ENCODE assay signal across 20 cellular contexts in genomic region chr20:51125095-51125494, GRCh38.
DNase-seq lines count a peak whose midpoint lies in the region; ATAC-seq and TF ChIP-seq lines count a peak whose summit lies in the region.
"Had no signal": no experiment of that assay in that cellular context is flagged by ENCODE, and none has a peak within 500 bp of the region (broad histone marks: within the 10 kb centered on the region; RNA-seq: fewer than 3 reads in every experiment).

No MANE protein-coding gene starts in this region.

- H3K27me3 ChIP-seq in gastroesophageal sphincter (peaks cover 10% of the 10 kb centered on the region), uterus (no peaks in the 10 kb centered on the region)

- BruUV-seq in OCI-LY7 (replicated peaks; lab: Mats Ljungman, UMichigan): no TSS peak

- H3K9me3 ChIP-seq in gastroesophageal sphincter (no peaks in the 10 kb centered on the region), mucosa of descending colon (no peaks in the 10 kb centered on the region), uterus (no peaks in the 10 kb centered on the region), OCI-LY7 (ENCODE audit: low read length) (no peaks in the 10 kb centered on the region)
- H3K9me3 ChIP-seq: A549, Caco-2, HAP-1 had no signal

- TF ChIP-seq POLR2A in gastroesophageal sphincter (IDR thresholded peaks at IDR 0.05): no peak
- TF ChIP-seq POLR2A in uterus (IDR thresholded peaks at IDR 0.05): no peak

- no peak for TF ChIP-seq CTCF in VCaP (conservative IDR thresholded peaks at IDR 0.05)
- no peak for TF ChIP-seq CTCF in gastroesophageal sphincter (IDR thresholded peaks at IDR 0.05)
- no peak for TF ChIP-seq CTCF in mucosa of descending colon (IDR thresholded peaks at IDR 0.05)
- TF ChIP-seq CTCF in uterus (IDR thresholded peaks at IDR 0.05): no peak
- TF ChIP-seq CTCF in OCI-LY7 (conservative IDR thresholded peaks at IDR 0.05; ENCODE audit: low read length): no peak

- H3K4me2 ChIP-seq in OCI-LY7 (ENCODE audit: low read length): no peak overlapping the region
- H3K4me2 ChIP-seq: A549 had no signal

- CTCF ChIA-PET in OCI-LY7 (lab: Charles Lee; ENCODE audit: unreplicated experiment): no interaction called here

- intact Hi-C loops in mucosa of descending colon (cut with DNase I, micrococcal nuclease): no loop called here
- intact Hi-C loops in uterus (cut with DNase I; ENCODE audit: low total_unique reads): no loop called here
- intact Hi-C loops in posterior cingulate gyrus (cut with DNase I): no loop called here
- intact Hi-C loops in OCI-LY7 (cut with micrococcal nuclease; ENCODE audit: unreplicated experiment): no loop called here

- no peaks in the 10 kb centered on the region for H3K79me2 ChIP-seq in OCI-LY7 (ENCODE audit: insufficient read depth, low read depth, low read length)

- H3K4me3 ChIP-seq in gastroesophageal sphincter (no peak overlapping the region), mucosa of descending colon (no peak overlapping the region), uterus (no peak overlapping the region), OCI-LY7 (ENCODE audit: low read depth, low read length, poor library complexity, severe bottlenecking) (no peak overlapping the region)
- H3K4me3 ChIP-seq: A549, GM23248, HAP-1 had no signal

- ATAC-seq in gastroesophageal sphincter (no peak), mucosa of descending colon (peak; percentile 28), GM21390 (IDR thresholded peaks at IDR 0.05; ENCODE audit: unreplicated experiment) (no peak)
- ATAC-seq: A549, HepG2 had no signal

- H3K4me1 ChIP-seq in gastroesophageal sphincter: peaks cover 0 to 44% (median 4%) of the 10 kb centered on the region in 3 donors
- peaks cover 12% of the 10 kb centered on the region for H3K4me1 ChIP-seq in mucosa of descending colon (ENCODE audit: low read depth)
- no peaks in the 10 kb centered on the region for H3K4me1 ChIP-seq in uterus
- H3K4me1 ChIP-seq in OCI-LY7 (ENCODE audit: insufficient read depth, low read length, poor library complexity, severe bottlenecking): peaks cover 15% of the 10 kb centered on the region
- H3K4me1 ChIP-seq: Caco-2, HAP-1 had no signal

- POLR2A ChIA-PET in OCI-LY7 (lab: Charles Lee): interaction anchor here (1.9 kb wide), 1 partner anchor 25 kb away, joined by 4 read pairs; no protein-coding TSS in a partner anchor

- H3K27ac ChIP-seq in VCaP: peak overlapping the region; percentile 65
- H3K27ac ChIP-seq in gastroesophageal sphincter: peak overlapping the region in 3 of 4 donors; percentile 30 to 61 (median 60)
- H3K27ac ChIP-seq in uterus: peak overlapping the region; percentile 13 to 57
- H3K27ac ChIP-seq in OCI-LY7 (ENCODE audit: low read depth, low read length, poor library complexity, severe bottlenecking): no peak overlapping the region
- H3K27ac ChIP-seq: C4-2B, GM23248 had no signal

- 63 to 74% methylated on average over 2 to 5 of the region's 5 CpGs for WGBS in gastroesophageal sphincter (ENCODE audit: low coverage in 1 of 2), 2 donors

- no peak overlapping the region for H2AFZ ChIP-seq in OCI-LY7 (ENCODE audit: low read length)

- H3K9me2 ChIP-seq in OCI-LY7 (ENCODE audit: insufficient read depth, low read length): no peaks in the 10 kb centered on the region

- TF ChIP-seq EP300 in gastroesophageal sphincter (IDR thresholded peaks at IDR 0.05): no peak

- H3K36me3 ChIP-seq in gastroesophageal sphincter (no peaks in the 10 kb centered on the region), mucosa of descending colon (ENCODE audit: low read depth) (no peaks in the 10 kb centered on the region), uterus (no peaks in the 10 kb centered on the region), OCI-LY7 (ENCODE audit: insufficient read depth, low read length) (no peaks in the 10 kb centered on the region)
- H3K36me3 ChIP-seq: HAP-1 had no signal

- no peaks in the 10 kb centered on the region for H4K20me1 ChIP-seq in OCI-LY7 (ENCODE audit: insufficient read depth, low read length)

- DNase-seq in mucosa of descending colon (peak in 1 of 3 donors; percentile 51), uterus (no peak), posterior cingulate gyrus (no peak), HT-29 (ENCODE audit: low spot score) (no peak), OCI-LY7 (ENCODE audit: low spot score) (no peak)
- DNase-seq: AML-193; CD4-positive, alpha-beta T cell; DMS153; DMS79; GDM1; GM23248; KG1 had no signal
